Comparison of ENCODE assay signal across 33 cellular contexts in the genomic region with DNA sequence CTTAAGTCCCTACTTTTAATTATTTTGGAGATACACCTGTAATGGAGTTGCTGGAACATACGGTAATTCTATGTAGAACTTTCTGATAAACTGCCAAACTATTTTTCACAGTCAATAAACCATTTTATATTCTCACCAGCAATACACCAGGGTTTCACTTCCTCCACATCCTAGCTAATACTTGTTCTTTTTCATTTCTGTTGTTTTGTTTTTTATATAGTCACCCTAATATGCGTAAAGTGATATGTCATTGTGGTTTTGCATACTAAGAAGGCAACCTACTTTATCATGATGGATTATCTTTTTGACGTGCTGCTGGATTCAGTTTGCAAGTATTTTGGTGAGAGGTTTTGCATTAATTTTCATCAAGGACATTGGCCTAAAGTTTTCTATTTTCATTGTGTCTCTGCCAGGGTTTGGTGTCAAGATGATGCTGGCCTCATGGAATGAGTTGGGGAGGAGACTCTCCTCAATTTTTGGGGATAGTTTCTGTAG.
"Had no signal": no experiment of that assay in that cellular context is flagged by ENCODE, and none has a peak within 500 bp of the region (broad histone marks: within the 10 kb centered on the region; RNA-seq: fewer than 3 reads in every experiment).

No MANE protein-coding gene starts in this region.

- H3K27ac ChIP-seq: adrenal gland, cardiac muscle cell, colonic mucosa, left lung, lower lobe of right lung, parathyroid adenoma, psoas muscle, sigmoid colon, uterus had no signal

- H3K27me3 Mint-ChIP-seq: activated B cell treated with CpG ODN at 0.5 μM for 24 hours; activated CD8-positive, alpha-beta memory T cell treated with anti-CD3 and anti-CD28 coated beads, Interleukin-2, amount 10 ng/mL, durations not matched to agents 7 days and 5 days; activated naive CD8-positive, alpha-beta T cell treated with anti-CD3 and anti-CD28 coated beads for 36 hours; stimulated activated naive CD8-positive, alpha-beta T cell treated with anti-CD3 and anti-CD28 coated beads, Interleukin-15, amount 100 ng/mL, for 72 hours; type B pancreatic cell had no signal

- H2AFZ ChIP-seq: parathyroid adenoma had no signal

- DNase-seq: activated B cell treated with CpG ODN at 0.5 μM for 24 hours; activated CD4-positive, alpha-beta T cell treated with anti-CD3 and anti-CD28 coated beads, Interleukin-2, amount 50 U/mL, for 1 hour; activated CD8-positive, alpha-beta memory T cell treated with anti-CD3 and anti-CD28 coated beads, Interleukin-2, amount 10 ng/mL, durations not matched to agents 7 days and 5 days; activated CD8-positive, alpha-beta T cell treated with anti-CD3 and anti-CD28 coated beads, Interleukin-2, amount 10 ng/mL, durations not matched to agents 7 days and 5 days; activated naive CD4-positive, alpha-beta T cell treated with anti-CD3 and anti-CD28 coated beads for 36 hours; activated naive CD8-positive, alpha-beta T cell treated with anti-CD3 and anti-CD28 coated beads for 36 hours; activated T-cell treated with anti-CD3 and anti-CD28 coated beads for 4 hours; activated T-cell treated with anti-CD3 and anti-CD28 coated beads, Interleukin-2, amount 50 U/mL, for 72 hours; adrenal gland; aorta; cerebellar nuclear complex; colonic mucosa; effector memory CD4-positive, alpha-beta T cell; kidney glomerular epithelial cell; left lung; lower lobe of right lung; mesendoderm; occipital lobe; psoas muscle; sigmoid colon; small intestine; stimulated activated CD4-positive, alpha-beta T cell treated with anti-CD3 and anti-CD28 coated beads, Interleukin-4, amount 100 ng/mL, for 24 hours; stimulated activated naive CD8-positive, alpha-beta T cell treated with anti-CD3 and anti-CD28 coated beads, Interleukin-15, amount 100 ng/mL, for 72 hours; substantia nigra; T1000; uterus had no signal

- H3K79me2 ChIP-seq: parathyroid adenoma had no signal

- H3K4me1 Mint-ChIP-seq: activated CD8-positive, alpha-beta memory T cell treated with anti-CD3 and anti-CD28 coated beads, Interleukin-2, amount 10 ng/mL, durations not matched to agents 7 days and 5 days; activated naive CD8-positive, alpha-beta T cell treated with anti-CD3 and anti-CD28 coated beads for 36 hours; brain; neural crest cell; stimulated activated effector memory CD8-positive, alpha-beta T cell treated with anti-CD3 and anti-CD28 coated beads, Interleukin-12 subunit alpha, Interleukin-12 subunit beta, amount 100 ng/mL, for 72 hours; stimulated activated naive CD8-positive, alpha-beta T cell treated with anti-CD3 and anti-CD28 coated beads, Interleukin-15, amount 100 ng/mL, for 72 hours had no signal

- H3K36me3 Mint-ChIP-seq: activated CD8-positive, alpha-beta memory T cell treated with anti-CD3 and anti-CD28 coated beads, Interleukin-2, amount 10 ng/mL, durations not matched to agents 7 days and 5 days; brain; stimulated activated effector memory CD8-positive, alpha-beta T cell treated with anti-CD3 and anti-CD28 coated beads, Interleukin-12 subunit alpha, Interleukin-12 subunit beta, amount 100 ng/mL, for 72 hours; type B pancreatic cell had no signal

- H3K9ac ChIP-seq: parathyroid adenoma had no signal

- H3K9me3 ChIP-seq: adrenal gland, colonic mucosa, left lung, lower lobe of right lung, psoas muscle, sigmoid colon, uterus had no signal

- H3K4me1 ChIP-seq: adrenal gland, colonic mucosa, left lung, lower lobe of right lung, parathyroid adenoma, psoas muscle, sigmoid colon, uterus had no signal

- FAIRE-seq: frontal cortex had no signal

- H3K36me3 ChIP-seq: adrenal gland, cardiac muscle cell, colonic mucosa, left lung, lower lobe of right lung, sigmoid colon, uterus had no signal

- H3K4me3 Mint-ChIP-seq: activated B cell treated with CpG ODN at 0.5 μM for 24 hours; activated CD8-positive, alpha-beta memory T cell treated with anti-CD3 and anti-CD28 coated beads, Interleukin-2, amount 10 ng/mL, durations not matched to agents 7 days and 5 days; activated CD8-positive, alpha-beta T cell treated with anti-CD3 and anti-CD28 coated beads, Interleukin-2, amount 10 ng/mL, durations not matched to agents 7 days and 5 days; activated naive CD4-positive, alpha-beta T cell treated with anti-CD3 and anti-CD28 coated beads for 36 hours; activated naive CD8-positive, alpha-beta T cell treated with anti-CD3 and anti-CD28 coated beads for 36 hours; activated T-cell treated with anti-CD3 and anti-CD28 coated beads, Interleukin-2, amount 50 U/mL, for 72 hours; brain; neural crest cell; stimulated activated effector memory CD8-positive, alpha-beta T cell treated with anti-CD3 and anti-CD28 coated beads, Interleukin-12 subunit alpha, Interleukin-12 subunit beta, amount 100 ng/mL, for 72 hours; stimulated activated naive CD8-positive, alpha-beta T cell treated with anti-CD3 and anti-CD28 coated beads, Interleukin-15, amount 100 ng/mL, for 72 hours; type B pancreatic cell had no signal

- H3K27ac Mint-ChIP-seq: activated B cell treated with CpG ODN at 0.5 μM for 24 hours; activated CD8-positive, alpha-beta memory T cell treated with anti-CD3 and anti-CD28 coated beads, Interleukin-2, amount 10 ng/mL, durations not matched to agents 7 days and 5 days; activated CD8-positive, alpha-beta T cell treated with anti-CD3 and anti-CD28 coated beads, Interleukin-2, amount 10 ng/mL, durations not matched to agents 7 days and 5 days; activated naive CD4-positive, alpha-beta T cell treated with anti-CD3 and anti-CD28 coated beads for 36 hours; activated naive CD8-positive, alpha-beta T cell treated with anti-CD3 and anti-CD28 coated beads for 36 hours; activated T-cell treated with anti-CD3 and anti-CD28 coated beads, Interleukin-2, amount 50 U/mL, for 72 hours; brain; stimulated activated effector memory CD8-positive, alpha-beta T cell treated with anti-CD3 and anti-CD28 coated beads, Interleukin-12 subunit alpha, Interleukin-12 subunit beta, amount 100 ng/mL, for 72 hours; stimulated activated naive CD8-positive, alpha-beta T cell treated with anti-CD3 and anti-CD28 coated beads, Interleukin-15, amount 100 ng/mL, for 72 hours; type B pancreatic cell had no signal

- H3K4me3 ChIP-seq: adrenal gland, cardiac muscle cell, colonic mucosa, left lung, lower lobe of right lung, psoas muscle, sigmoid colon, uterus had no signal

- H3K9me3 Mint-ChIP-seq: activated B cell treated with CpG ODN at 0.5 μM for 24 hours, type B pancreatic cell had no signal

- H3K27me3 ChIP-seq: adrenal gland, cardiac muscle cell, colonic mucosa, left lung, sigmoid colon, uterus had no signal
